12 cellular contexts compared by ENCODE assay signal in genomic region chr2:236366406-236366805, GRCh38.
DNase-seq lines count a peak whose midpoint lies in the region; ATAC-seq and TF ChIP-seq lines count a peak whose summit lies in the region.
"Had no signal": no experiment of that assay in that cellular context is flagged by ENCODE, and none has a peak within 500 bp of the region (broad histone marks: within the 10 kb centered on the region; RNA-seq: fewer than 3 reads in every experiment).

No MANE protein-coding gene starts in this region.

- no peaks in the 10 kb centered on the region for H3K9me3 ChIP-seq in prostate gland
- H3K9me3 ChIP-seq: left ventricle myocardium inferior had no signal

- WGBS in prostate gland: 27% methylated on average over 3 of the region's 3 CpGs

- ATAC-seq in GM21515 (IDR thresholded peaks at IDR 0.05; ENCODE audit: unreplicated experiment) (peak; percentile 62), GM21619 (IDR thresholded peaks at IDR 0.05; ENCODE audit: unreplicated experiment) (no peak)
- ATAC-seq: Panc1 had no signal

- H3K36me3 ChIP-seq in prostate gland: no peaks in the 10 kb centered on the region
- H3K36me3 ChIP-seq: left ventricle myocardium inferior had no signal

- peaks cover 11 to 23% (median 18%) of the 10 kb centered on the region in 3 donors for H3K27me3 Mint-ChIP-seq in immature natural killer cell (ENCODE audit: low read depth in 3 of 3)
- peaks cover 10 to 30% (median 14%) of the 10 kb centered on the region in 3 donors for H3K27me3 Mint-ChIP-seq in CD14-positive monocyte (ENCODE audit: low read depth in 3 of 3)

- no peak overlapping the region for H3K4me3 ChIP-seq in prostate gland
- H3K4me3 ChIP-seq: left ventricle myocardium inferior had no signal

- H3K36me3 Mint-ChIP-seq in immature natural killer cell: no peaks in the 10 kb centered on the region
- no peaks in the 10 kb centered on the region for H3K36me3 Mint-ChIP-seq in CD14-positive monocyte

- H3K9me3 Mint-ChIP-seq in immature natural killer cell: no peaks in the 10 kb centered on the region
- no peaks in the 10 kb centered on the region for H3K9me3 Mint-ChIP-seq in CD14-positive monocyte

- no peak overlapping the region for H3K27ac ChIP-seq in prostate gland
- H3K27ac ChIP-seq: left ventricle myocardium inferior had no signal

- peak; percentile 15 for DNase-seq in GF-D8 (lab: John Stamatoyannopoulos, UW)
- DNase-seq in UCSD-AML1 (lab: John Stamatoyannopoulos, UW; ENCODE audit: unreplicated experiment): peak; percentile 28
- peak; percentile 55 to 59 (median 55) for DNase-seq in immature natural killer cell
- DNase-seq in prostate gland (ENCODE audit: low spot score): no peak
- no peak for DNase-seq in CD14-positive monocyte (ENCODE audit: low spot score)
- DNase-seq: DMS53; left ventricle myocardium inferior; NCI-H2171 treated with DMSO at 0.1 percent for 48 hours; stimulated activated naive CD4-positive, alpha-beta T cell treated with Interleukin-2 at 50 U/mL for 16 hours had no signal

- peaks cover 32 to 41% of the 10 kb centered on the region in 2 donors for H3K4me1 Mint-ChIP-seq in immature natural killer cell
- peaks cover 4% of the 10 kb centered on the region for H3K4me1 Mint-ChIP-seq in CD14-positive monocyte

- H3K4me1 ChIP-seq in prostate gland (replicated peaks): no peaks in the 10 kb centered on the region
- H3K4me1 ChIP-seq: left ventricle myocardium inferior had no signal

- TF ChIP-seq CTCF in prostate gland (IDR thresholded peaks at IDR 0.05) (no peak), CD14-positive monocyte (IDR thresholded peaks at IDR 0.05) (no peak)

- intact Hi-C loops in prostate gland (cut with DNase I) (loop anchor here (10.0 kb wide), 1 partner anchor 138 kb away; a partner anchor contains a TSS), CD14-positive monocyte (cut with micrococcal nuclease) (no loop called here)

- TF ChIP-seq POLR2A in prostate gland (IDR thresholded peaks at IDR 0.05): no peak

- H3K27me3 ChIP-seq in prostate gland (replicated peaks; ENCODE audit: insufficient read depth): no peaks in the 10 kb centered on the region

- peak overlapping the region; percentile 78 to 88 (median 83) for H3K4me3 Mint-ChIP-seq in immature natural killer cell
- H3K4me3 Mint-ChIP-seq in CD14-positive monocyte: peak overlapping the region in 1 of 2 donors; percentile 31

- peak overlapping the region in 3 of 6 donors; percentile 11 to 64 (median 59) for H3K27ac Mint-ChIP-seq in immature natural killer cell
- H3K27ac Mint-ChIP-seq in CD14-positive monocyte: no peak overlapping the region

Comparison
In these comparisons a context has a peak if more than half of its experiments do, and no peak if none do; other contexts are left out.
1. DNase-seq: peak in GF-D8 (single experiment), UCSD-AML1 (single experiment) and immature natural killer cell (3 of 3); none in prostate gland (single experiment) and CD14-positive monocyte (single experiment).